ENCODE assay signal across 14 cellular contexts in the genomic region with DNA sequence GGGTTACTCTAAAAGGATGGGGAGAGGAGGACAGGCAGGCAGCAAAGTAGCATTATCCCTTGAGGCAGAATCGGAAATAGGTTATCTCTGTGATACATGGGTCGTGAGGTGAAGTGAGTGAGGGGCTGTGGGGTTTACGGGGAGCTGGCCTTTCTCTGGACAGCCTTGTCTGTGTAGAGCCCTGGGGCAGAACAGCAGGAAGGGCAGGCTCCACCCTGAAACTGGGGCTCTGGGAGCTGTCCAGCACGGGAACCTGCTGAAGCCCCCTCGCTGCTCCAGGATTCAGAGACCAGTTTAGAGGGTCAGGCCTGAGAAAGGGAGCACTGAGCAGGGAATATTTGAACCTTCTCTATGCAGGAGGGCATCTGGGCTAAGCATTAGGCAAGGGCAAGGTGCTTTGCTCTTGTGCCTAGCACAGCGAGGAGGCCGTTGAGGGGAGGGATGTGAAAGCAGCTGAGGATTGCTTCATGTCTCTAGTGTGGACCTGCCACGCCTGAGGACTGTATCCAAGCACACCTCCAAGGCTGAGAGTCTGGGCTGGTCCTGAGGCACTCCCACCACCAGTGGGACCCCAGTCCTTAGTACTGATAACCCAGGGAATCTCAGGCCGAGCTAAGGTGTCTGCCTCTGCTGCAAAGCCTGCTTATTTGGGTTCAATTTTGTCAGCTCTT. TPM values are rescaled to one million over a fixed set of nuclear protein-coding genes. Genes with fewer than 3 reads are reported as not detected.
DNase-seq lines count a peak whose midpoint lies in the region; ATAC-seq and TF ChIP-seq lines count a peak whose summit lies in the region.
"Had no signal": no experiment of that assay in that cellular context is flagged by ENCODE, and none has a peak within 500 bp of the region (broad histone marks: within the 10 kb centered on the region; RNA-seq: fewer than 3 reads in every experiment).

No MANE protein-coding gene starts in this region.

- DNase-seq in A673 (ENCODE audit: low spot score) = peak; percentile 38
- peak; percentile 76 for DNase-seq in H9
- DNase-seq in RPMI8226 = peak; percentile 25
- DNase-seq in hepatocyte (ENCODE audit: low spot score) = peak; percentile 58
- DNase-seq in aorta = no peak
- no peak for DNase-seq in naive thymus-derived CD4-positive, alpha-beta T cell
- no peak for DNase-seq in body of pancreas
- DNase-seq: amygdala, NCI-H748 treated with DMSO at 0.1 percent for 48 hours, T-helper 2 cell had no signal

- no peaks in the 10 kb centered on the region; a peak in 1 of 5 replicates for H3K9me3 Mint-ChIP-seq in H9
- no peaks in the 10 kb centered on the region for H3K9me3 Mint-ChIP-seq in activated T-helper 17 cell treated with anti-CD3 and anti-CD28 coated beads, Interleukin-2, amount 50 U/mL, for 72 hours
- H3K9me3 Mint-ChIP-seq in naive thymus-derived CD4-positive, alpha-beta T cell = peaks cover 0 to 2% (median 0%) of the 10 kb centered on the region in 11 donors

- H3K4me1 ChIP-seq in A673 (ENCODE audit: insufficient read depth, low read length, poor library complexity, severe bottlenecking) (peaks cover 15% of the 10 kb centered on the region), H9 (ENCODE audit: insufficient read depth, low read length) (peaks cover 7% of the 10 kb centered on the region; the same call in 1 of the 2 replicates), hepatocyte (ENCODE audit: insufficient read depth) (peaks cover 5% of the 10 kb centered on the region), aorta (ENCODE audit: control insufficient read depth in 1 of 2, insufficient read depth in 2 of 2, low read length in 2 of 2) (no peaks in the 10 kb centered on the region), body of pancreas (peaks cover 28% of the 10 kb centered on the region)
- H3K4me1 ChIP-seq in naive thymus-derived CD4-positive, alpha-beta T cell (ENCODE audit: control insufficient read depth in 2 of 2, insufficient read depth in 2 of 2, low read length in 2 of 2) = no peaks in the 10 kb centered on the region
- H3K4me1 ChIP-seq: HAP-1 had no signal

- H2AFZ ChIP-seq in H9 (ENCODE audit: low read length) (no peak overlapping the region), hepatocyte (no peak overlapping the region)

- intact Hi-C loops in A673 (cut with micrococcal nuclease; ENCODE audit: unreplicated experiment) = no loop called here
- intact Hi-C loops in aorta (cut with DNase I) = no loop called here
- intact Hi-C loops in naive thymus-derived CD4-positive, alpha-beta T cell (cut with micrococcal nuclease) = no loop called here
- intact Hi-C loops in body of pancreas (cut with DNase I) = no loop called here

- TF ChIP-seq POLR2A in body of pancreas (IDR thresholded peaks at IDR 0.05) = no peak

- no peaks in the 10 kb centered on the region for H3K36me3 ChIP-seq in A673 (ENCODE audit: insufficient read depth, low read length, poor library complexity, severe bottlenecking)
- H3K36me3 ChIP-seq in hepatocyte (replicated peaks; ENCODE audit: insufficient read depth, low read depth) = no peaks in the 10 kb centered on the region
- H3K36me3 ChIP-seq in aorta (ENCODE audit: control insufficient read depth in 1 of 2, insufficient read depth in 2 of 2, low read length in 1 of 2) = no peaks in the 10 kb centered on the region
- H3K36me3 ChIP-seq in naive thymus-derived CD4-positive, alpha-beta T cell (ENCODE audit: control insufficient read depth in 2 of 3, insufficient read depth in 3 of 3, low read length in 3 of 3) = no peaks in the 10 kb centered on the region
- no peaks in the 10 kb centered on the region for H3K36me3 ChIP-seq in body of pancreas (replicated peaks in 1 of 2; ENCODE audit: insufficient read depth in 1 of 2, low read depth in 2 of 2)
- H3K36me3 ChIP-seq: HAP-1 had no signal

- H2BK20ac ChIP-seq in H9 (ENCODE audit: low read depth, low read length, poor library complexity, severe bottlenecking) = no peak overlapping the region

- H3K79me2 ChIP-seq in H9 (ENCODE audit: insufficient read depth, low read length) (no peaks in the 10 kb centered on the region), hepatocyte (no peaks in the 10 kb centered on the region)

- H3K4me3 ChIP-seq in A673 (ENCODE audit: low read depth, low read length, poor library complexity, severe bottlenecking) (no peak overlapping the region), hepatocyte (no peak overlapping the region), aorta (ENCODE audit: low read length in 2 of 2) (no peak overlapping the region), body of pancreas (no peak overlapping the region)
- H3K4me3 ChIP-seq in naive thymus-derived CD4-positive, alpha-beta T cell (ENCODE audit: low read length) = no peak overlapping the region
- H3K4me3 ChIP-seq: HAP-1, mucosa of descending colon had no signal

- no peak overlapping the region for H3K27ac ChIP-seq in A673 (ENCODE audit: low read depth, low read length, poor library complexity, severe bottlenecking)
- H3K27ac ChIP-seq in H9 (ENCODE audit: insufficient read length, low read depth, low read length) = no peak overlapping the region
- no peak overlapping the region for H3K27ac ChIP-seq in hepatocyte
- H3K27ac ChIP-seq in aorta (ENCODE audit: low read depth in 1 of 2, low read length in 2 of 2) = no peak overlapping the region
- no peak overlapping the region for H3K27ac ChIP-seq in naive thymus-derived CD4-positive, alpha-beta T cell (ENCODE audit: low read depth, low read length)
- no peak overlapping the region for H3K27ac ChIP-seq in body of pancreas

- H3K9me3 ChIP-seq in A673 (ENCODE audit: low read depth, low read length, poor library complexity, severe bottlenecking) (no peaks in the 10 kb centered on the region), H9 (ENCODE audit: control insufficient read depth, low read depth, low read length) (no peaks in the 10 kb centered on the region), hepatocyte (ENCODE audit: low read depth) (no peaks in the 10 kb centered on the region), aorta (ENCODE audit: control insufficient read depth, low read length) (no peaks in the 10 kb centered on the region), body of pancreas (no peaks in the 10 kb centered on the region)
- no peaks in the 10 kb centered on the region for H3K9me3 ChIP-seq in naive thymus-derived CD4-positive, alpha-beta T cell (ENCODE audit: control insufficient read depth in 2 of 3, low read length in 3 of 3)
- H3K9me3 ChIP-seq: HAP-1, mucosa of descending colon had no signal

- ATAC-seq in activated T-helper 17 cell treated with anti-CD3 and anti-CD28 coated beads, Interleukin-2, amount 50 U/mL, for 72 hours (replicated peaks) = no peak
- ATAC-seq in aorta (ENCODE audit: low FRiP score) = no peak
- no peak for ATAC-seq in naive thymus-derived CD4-positive, alpha-beta T cell
- ATAC-seq in body of pancreas = no peak
- ATAC-seq: mucosa of descending colon had no signal

- no peak overlapping the region for H2BK12ac ChIP-seq in H9 (ENCODE audit: insufficient read length, low read depth, low read length)

- no peak for TF ChIP-seq CTCF in A673 (conservative IDR thresholded peaks at IDR 0.05; ENCODE audit: low read depth, low read length)
- TF ChIP-seq CTCF in H9 (conservative IDR thresholded peaks at IDR 0.05) = no peak
- no peak for TF ChIP-seq CTCF in hepatocyte (IDR thresholded peaks at IDR 0.05; ENCODE audit: poor library complexity)
- no peak for TF ChIP-seq CTCF in body of pancreas (IDR thresholded peaks at IDR 0.05)

- H2BK15ac ChIP-seq in H9 (ENCODE audit: low read depth, low read length) = no peak overlapping the region

- H3K27ac Mint-ChIP-seq in H9 = no peak overlapping the region
- no peak overlapping the region for H3K27ac Mint-ChIP-seq in activated T-helper 17 cell treated with anti-CD3 and anti-CD28 coated beads, Interleukin-2, amount 50 U/mL, for 72 hours
- H3K27ac Mint-ChIP-seq in naive thymus-derived CD4-positive, alpha-beta T cell = no peak overlapping the region

- H2AK5ac ChIP-seq in H9 (ENCODE audit: insufficient read length, low read length) = no peak overlapping the region

- no TSS peak for BruUV-seq in A673 (replicated peaks; lab: Mats Ljungman, UMichigan)

- H3K79me1 ChIP-seq in H9 (ENCODE audit: insufficient read depth, low read depth, low read length, poor library complexity, severe bottlenecking) = no peaks in the 10 kb centered on the region

- H3K4me3 Mint-ChIP-seq in H9 = no peak overlapping the region
- no peak overlapping the region for H3K4me3 Mint-ChIP-seq in activated T-helper 17 cell treated with anti-CD3 and anti-CD28 coated beads, Interleukin-2, amount 50 U/mL, for 72 hours
- no peak overlapping the region for H3K4me3 Mint-ChIP-seq in naive thymus-derived CD4-positive, alpha-beta T cell
- H3K4me3 Mint-ChIP-seq: CD14-positive monocyte had no signal

- H3K9ac ChIP-seq in H9 (ENCODE audit: extremely low read depth, insufficient read length, low read length) = no peak overlapping the region

- no peak overlapping the region for H3K4ac ChIP-seq in H9 (ENCODE audit: low read depth, low read length)

- no peak overlapping the region for H2BK120ac ChIP-seq in H9 (ENCODE audit: low read depth, low read length, poor library complexity, severe bottlenecking)

- H2BK5ac ChIP-seq in H9 (ENCODE audit: insufficient read length, low read length) = no peak overlapping the region

- CTCF ChIA-PET in A673 (lab: Charles Lee) = no interaction called here
- CTCF ChIA-PET in naive thymus-derived CD4-positive, alpha-beta T cell (lab: Charles Lee) = interaction anchor here (0.5 kb wide), 1 partner anchor 151 kb away, joined by 5 read pairs; no protein-coding TSS in a partner anchor

- peaks cover 44 to 45% of the 10 kb centered on the region in 2 experiments for H3K4me1 Mint-ChIP-seq in H9
- H3K4me1 Mint-ChIP-seq in activated T-helper 17 cell treated with anti-CD3 and anti-CD28 coated beads, Interleukin-2, amount 50 U/mL, for 72 hours = no peaks in the 10 kb centered on the region
- peaks cover 0 to 7% (median 0%) of the 10 kb centered on the region in 7 donors for H3K4me1 Mint-ChIP-seq in naive thymus-derived CD4-positive, alpha-beta T cell

- no peaks in the 10 kb centered on the region for H3K27me3 ChIP-seq in A673 (replicated peaks; ENCODE audit: insufficient read depth, low read depth, low read length, poor library complexity)
- no peaks in the 10 kb centered on the region for H3K27me3 ChIP-seq in H9 (ENCODE audit: insufficient read depth, low read length)
- H3K27me3 ChIP-seq in hepatocyte = no peaks in the 10 kb centered on the region
- H3K27me3 ChIP-seq in aorta (ENCODE audit: control insufficient read depth in 1 of 2, insufficient read depth in 2 of 2, low read length in 1 of 2) = no peaks in the 10 kb centered on the region
- H3K27me3 ChIP-seq in naive thymus-derived CD4-positive, alpha-beta T cell (ENCODE audit: control insufficient read depth in 2 of 2, insufficient read depth in 2 of 2, low read length in 2 of 2) = no peaks in the 10 kb centered on the region
- H3K27me3 ChIP-seq in body of pancreas = no peaks in the 10 kb centered on the region

- WGBS in H9 (ENCODE audit: extremely low coverage, insufficient read length, low lambda C conversion rate) = no CpG with 5 or more reads among the region's 9 CpGs
- 44% methylated on average over 9 of the region's 9 CpGs for WGBS in hepatocyte (ENCODE audit: low lambda C conversion rate, missing lambda C conversion rate)
- 71 to 72% methylated on average over 9 of the region's 9 CpGs for WGBS in aorta, 2 donors
- WGBS in body of pancreas, 2 donors = 65 to 78% methylated on average over 9 of the region's 9 CpGs

- H3K23me2 ChIP-seq in H9 (ENCODE audit: insufficient read length, low read depth, low read length, poor library complexity, severe bottlenecking) = no peaks in the 10 kb centered on the region

- no peak overlapping the region for H4K5ac ChIP-seq in H9 (ENCODE audit: insufficient read length, low read depth, low read length)

- no peak overlapping the region for H4K91ac ChIP-seq in H9 (ENCODE audit: insufficient read length, low read depth, low read length)

- no peak overlapping the region for H3K18ac ChIP-seq in H9 (ENCODE audit: insufficient read length, low read depth, low read length)

- POLR2A ChIA-PET in A673 (lab: Charles Lee; ENCODE audit: low non-redundant PET) = no interaction called here
- POLR2A ChIA-PET in naive thymus-derived CD4-positive, alpha-beta T cell (lab: Charles Lee) = no interaction called here

- H3K4me2 ChIP-seq in H9 (ENCODE audit: insufficient read depth, insufficient read length, low read length) (no peak overlapping the region), hepatocyte (no peak overlapping the region)

- no peaks in the 10 kb centered on the region for H3K9me2 ChIP-seq in hepatocyte (replicated peaks; ENCODE audit: insufficient read depth)

- H3K36me3 Mint-ChIP-seq in H9 (ENCODE audit: insufficient read depth in 1 of 3, low read depth in 3 of 3) = no peaks in the 10 kb centered on the region; a peak in 1 of 7 replicates
- no peaks in the 10 kb centered on the region for H3K36me3 Mint-ChIP-seq in activated T-helper 17 cell treated with anti-CD3 and anti-CD28 coated beads, Interleukin-2, amount 50 U/mL, for 72 hours (ENCODE audit: low read depth)
- H3K36me3 Mint-ChIP-seq in naive thymus-derived CD4-positive, alpha-beta T cell = peaks cover 0 to 11% (median 0%) of the 10 kb centered on the region in 5 donors

- H3K56ac ChIP-seq in H9 (ENCODE audit: insufficient read length, low read depth, low read length) = no peak overlapping the region

- H4K8ac ChIP-seq in H9 (replicated peaks; ENCODE audit: insufficient read length, low read depth, low read length) = no peak overlapping the region

- no peak overlapping the region for H3T11ph ChIP-seq in H9 (ENCODE audit: low read length)

- H3K23ac ChIP-seq in H9 (ENCODE audit: insufficient read length, low read depth, low read length) = no peak overlapping the region

- no peaks in the 10 kb centered on the region for H4K20me1 ChIP-seq in H9 (ENCODE audit: control insufficient read depth, insufficient read depth, insufficient read length)
- no peaks in the 10 kb centered on the region for H4K20me1 ChIP-seq in hepatocyte (ENCODE audit: insufficient read depth, poor library complexity, severe bottlenecking)

- H3K27me3 Mint-ChIP-seq in H9 (ENCODE audit: low read depth) = peaks cover 4% of the 10 kb centered on the region
- H3K27me3 Mint-ChIP-seq in activated T-helper 17 cell treated with anti-CD3 and anti-CD28 coated beads, Interleukin-2, amount 50 U/mL, for 72 hours = no peaks in the 10 kb centered on the region
- H3K27me3 Mint-ChIP-seq in naive thymus-derived CD4-positive, alpha-beta T cell = peaks cover 0 to 12% (median 0%) of the 10 kb centered on the region in 5 donors

- H3K14ac ChIP-seq in H9 (ENCODE audit: insufficient read depth, low read length) = no peak overlapping the region

RNA-seq across cellular contexts. Expression of a gene that starts 55.8 kb away (rescaled TPM):
- total RNA-seq in A673 (2021) = 48.2 and 51.2 TPM in 2 replicates
- 20.5 and 21.6 TPM in 2 replicates for total RNA-seq in H9 (2021)
- total RNA-seq in hepatocyte = 15.0 and 15.2 TPM in 2 replicates
- 18.3 and 18.8 TPM in 2 replicates for polyA plus RNA-seq in hepatocyte
- 1 to 10 TPM in 1 of 2 donors, under 1 TPM in 1; 0.28 to 1.3 TPM for total RNA-seq in activated T-helper 17 cell treated with anti-CD3 and anti-CD28 coated beads, Interleukin-2, amount 50 U/mL, for 72 hours
- total RNA-seq in aorta = 100 to 1,000 TPM; 167 to 236 TPM
- 10 to 100 TPM in 1 of 2 donors, 1 to 10 TPM in 1; 8.3 to 33.8 TPM for polyA plus RNA-seq in aorta
- total RNA-seq in naive thymus-derived CD4-positive, alpha-beta T cell = 10 to 100 TPM in 1 of 5 experiments, 1 to 10 TPM in 4; 2.3 to 10.8 (median 4.4) TPM
- under 1 TPM; 0.18 to 0.91 TPM for polyA plus RNA-seq in naive thymus-derived CD4-positive, alpha-beta T cell
- total RNA-seq in body of pancreas = 10 to 100 TPM; 11.5 to 13.7 TPM

Comparison
In these comparisons a context has a peak if more than half of its experiments do, and no peak if none do; other contexts are left out.
1. DNase-seq: peak in A673 (single experiment), H9 (single experiment), RPMI8226 (single experiment) and hepatocyte (single experiment); none in aorta (0 of 2), naive thymus-derived CD4-positive, alpha-beta T cell (0 of 9) and body of pancreas (0 of 4).